In genomic region chr14:75648066-75648838, GRCh38 we compare ENCODE assay signal across 9 cellular contexts. TPM values are rescaled to one million over a fixed set of nuclear protein-coding genes. Genes with fewer than 3 reads are reported as not detected.
A peak's percentile ranks its signal among the peaks of the same experiment; 100 is the strongest.
DNase-seq lines count a peak whose midpoint lies in the region; ATAC-seq and TF ChIP-seq lines count a peak whose summit lies in the region.
"Had no signal": no experiment of that assay in that cellular context is flagged by ENCODE, and none has a peak within 500 bp of the region (broad histone marks: within the 10 kb centered on the region; RNA-seq: fewer than 3 reads in every experiment).

No MANE protein-coding gene starts in this region.

- H3K4me3 ChIP-seq in spleen = no peak overlapping the region

- no peak for TF ChIP-seq CTCF in foreskin keratinocyte (conservative IDR thresholded peaks at IDR 0.05)
- no peak for TF ChIP-seq CTCF in spleen (IDR thresholded peaks at IDR 0.05 in 8 of 11, conservative IDR thresholded peaks at IDR 0.05 in 3 of 11)

- H3K9me3 ChIP-seq in spleen = no peaks in the 10 kb centered on the region

- H3K27me3 ChIP-seq in foreskin keratinocyte (no peaks in the 10 kb centered on the region), spleen (replicated peaks in 1 of 7) (no peaks in the 10 kb centered on the region)

- DNase-seq in GM04503 (ENCODE audit: low read depth) = peak; percentile 75
- peak; percentile 81 for DNase-seq in SHP77 treated with DMSO at 0.1 percent for 48 hours (lab: John Stamatoyannopoulos, UW)
- DNase-seq in foreskin keratinocyte = peak; percentile 36 to 42
- peak; percentile 97 for DNase-seq in renal cortical epithelial cell (ENCODE audit: low read depth)
- DNase-seq in mesenteric fat pad (ENCODE audit: low spot score) = no peak
- no peak for DNase-seq in activated T-cell treated with anti-CD3 and anti-CD28 coated beads, Interleukin-2, amount 50 U/mL, for 48 hours
- DNase-seq in stimulated activated naive CD4-positive, alpha-beta T cell treated with Interleukin-2 at 50 U/mL for 16 hours (lab: John Stamatoyannopoulos, UW) = no peak
- no peak for DNase-seq in spleen

- no peak for TF ChIP-seq POLR2A in spleen (IDR thresholded peaks at IDR 0.05)

- 68 to 89% (median 89%) methylated on average over 9 of the region's 9 CpGs for WGBS in spleen, 5 donors

- ATAC-seq in foreskin keratinocyte = no peak

- H3K4me1 ChIP-seq in foreskin keratinocyte (no peaks in the 10 kb centered on the region), spleen (peaks cover 0 to 9% (median 3%) of the 10 kb centered on the region in 6 donors)

- peaks cover 0 to 95% (median 39%) of the 10 kb centered on the region in 6 donors for H3K36me3 ChIP-seq in spleen

- intact Hi-C loops in spleen (cut with DNase I; ENCODE audit: low total_unique reads) = no loop called here

- H3K27ac ChIP-seq in foreskin keratinocyte (no peak overlapping the region), spleen (peak overlapping the region in 1 of 8 donors; percentile 18)
- H3K27ac ChIP-seq: HL-60 had no signal

RNA-seq across cellular contexts. Expression of gene ERG28, which starts 12.4 kb away (rescaled TPM):
- 31.3 and 33.2 TPM in 2 replicates for total RNA-seq in foreskin keratinocyte
- 52.9 and 62.2 TPM in 2 replicates for polyA plus RNA-seq in foreskin keratinocyte
- 4.3 and 6.9 TPM in 2 replicates for total RNA-seq in renal cortical epithelial cell
- 6.2 TPM for total RNA-seq in mesenteric fat pad
- total RNA-seq in spleen = 1 to 10 TPM; 6.1 to 8.6 (median 7.1) TPM
- 10 to 100 TPM in 1 of 3 donors, 1 to 10 TPM in 2; 8.7 to 11.1 (median 9.4) TPM for polyA plus RNA-seq in spleen

RNA-seq across cellular contexts. Expression of gene TTLL5, which starts 12.8 kb away (rescaled TPM):
- total RNA-seq in foreskin keratinocyte (25.3 and 29.6 TPM in 2 replicates), renal cortical epithelial cell (16.5 and 34.1 TPM in 2 replicates), mesenteric fat pad (17.3 TPM), spleen (10 to 100 TPM; 23.5 to 44.1 (median 36.2) TPM)
- polyA plus RNA-seq in foreskin keratinocyte (13.3 and 13.7 TPM in 2 replicates), spleen (1 to 10 TPM; 4.5 to 7.1 (median 5.8) TPM)

Comparison
In these comparisons a context has a peak if more than half of its experiments do, and no peak if none do; other contexts are left out.
1. DNase-seq: peak in GM04503 (single experiment), SHP77 treated with DMSO at 0.1 percent for 48 hours (single experiment), foreskin keratinocyte (2 of 2) and renal cortical epithelial cell (single experiment); none in mesenteric fat pad (single experiment), activated T-cell treated with anti-CD3 and anti-CD28 coated beads, Interleukin-2, amount 50 U/mL, for 48 hours (0 of 2), stimulated activated naive CD4-positive, alpha-beta T cell treated with Interleukin-2 at 50 U/mL for 16 hours (single experiment) and spleen (single experiment).